In genomic region chr13:111216166-111216960, GRCh38 we compare ENCODE assay signal across 8 cellular contexts.
DNase-seq lines count a peak whose midpoint lies in the region; ATAC-seq, FAIRE-seq and TF ChIP-seq lines count a peak whose summit lies in the region.

No MANE protein-coding gene starts in this region.

- no TSS peak for BruUV-seq in endothelial cell of umbilical vein (replicated peaks; lab: Mats Ljungman, UMichigan)

- DNase-seq in NCI-H2196 (lab: John Stamatoyannopoulos, UW; ENCODE audit: unreplicated experiment), result peak; percentile 35
- no peak for DNase-seq in NCI-H2196 treated with DMSO at 0.1 percent for 48 hours (lab: John Stamatoyannopoulos, UW; ENCODE audit: unreplicated experiment)
- peak; percentile 20 for DNase-seq in HuH-7.5 (ENCODE audit: low spot score)
- DNase-seq in endothelial cell of umbilical vein (ENCODE audit: low read depth, low spot score), result no peak
- peak; percentile 76 for DNase-seq in osteoblast (ENCODE audit: insufficient read length, low spot score, missing footprints)
- no peak for DNase-seq in cortex of kidney (lab: John Stamatoyannopoulos, UW)

- no peaks in the 10 kb centered on the region for H3K27me3 ChIP-seq in endothelial cell of umbilical vein (ENCODE audit: control insufficient read depth in 2 of 2, insufficient read depth in 2 of 2, low read length in 2 of 2)
- no peaks in the 10 kb centered on the region for H3K27me3 ChIP-seq in osteoblast (ENCODE audit: insufficient read depth, low read length)

- H3K27ac ChIP-seq in endothelial cell of umbilical vein (ENCODE audit: insufficient read depth, low read depth, low read length) (no peak overlapping the region), osteoblast (ENCODE audit: low read depth, low read length) (no peak overlapping the region)

- TF ChIP-seq CTCF in endothelial cell of umbilical vein (IDR thresholded peaks at IDR 0.05; ENCODE audit: extremely low read depth in 1 of 2, insufficient read depth in 1 of 2, low read depth in 1 of 2, low read length in 2 of 2) (peak; percentile 11 to 54), osteoblast (IDR thresholded peaks at IDR 0.05; ENCODE audit: extremely low read depth, low read depth, low read length) (peak; percentile 40)

- H3K4me1 ChIP-seq in endothelial cell of umbilical vein (ENCODE audit: control insufficient read depth, extremely low read depth, insufficient read depth, low read length) (peaks cover 11% of the 10 kb centered on the region), osteoblast (ENCODE audit: insufficient read depth, low read length) (peaks cover 17% of the 10 kb centered on the region)

- H3K79me2 ChIP-seq in endothelial cell of umbilical vein (ENCODE audit: control insufficient read depth, insufficient read depth, low read length), result peaks cover 93% of the 10 kb centered on the region
- H3K79me2 ChIP-seq in osteoblast (ENCODE audit: insufficient read depth, low read length), result peaks cover 87% of the 10 kb centered on the region

- POLR2A ChIA-PET in endothelial cell of umbilical vein (lab: Charles Lee), result no interaction called here

- CTCF ChIA-PET in endothelial cell of umbilical vein (lab: Charles Lee), result interaction anchor here (0.6 to 4.6 kb wide), 12 partner anchors 9 to 302 kb away, joined by 3 to 43 read pairs (median 4); partner anchors contain the start of gene ANKRD10

- no peak for TF ChIP-seq POLR2A in endothelial cell of umbilical vein (IDR thresholded peaks at IDR 0.05; ENCODE audit: low read depth, low read length)

- H3K9ac ChIP-seq in endothelial cell of umbilical vein (replicated peaks; ENCODE audit: extremely low read depth, insufficient read depth, low read length), result no peak overlapping the region

- dilution Hi-C loops in endothelial cell of umbilical vein (cut with MboI; ENCODE audit: extremely low pct_ligation_motif_present, low sequenced_read_pairs), result no loop called here

- FAIRE-seq in endothelial cell of umbilical vein (lab: Jason Lieb, UNC), result peak; percentile 37

- ATAC-seq in activated CD4-positive, CD25-positive, alpha-beta regulatory T cell treated with anti-CD3 and anti-CD28 coated beads, Interleukin-2, amount 50 U/mL, for 24 hours, result peak; percentile 46 to 56
- ATAC-seq in GM21423 (IDR thresholded peaks at IDR 0.05; ENCODE audit: unreplicated experiment), result no peak

- intact Hi-C loops in endothelial cell of umbilical vein (cut with micrococcal nuclease), result loop anchor here (1.0 kb wide), 1 partner anchor 63 kb away; no protein-coding TSS in a partner anchor

- no peak overlapping the region for H2AFZ ChIP-seq in endothelial cell of umbilical vein (ENCODE audit: low read depth, low read length)
- no peak overlapping the region for H2AFZ ChIP-seq in osteoblast (ENCODE audit: low read length)

- peaks cover 17% of the 10 kb centered on the region for H4K20me1 ChIP-seq in endothelial cell of umbilical vein (replicated peaks; ENCODE audit: control insufficient read depth, extremely low read depth, insufficient read depth, low read length)
- H4K20me1 ChIP-seq in osteoblast (ENCODE audit: insufficient read depth, low read length), result peaks cover 25% of the 10 kb centered on the region

- H3K9me3 ChIP-seq in endothelial cell of umbilical vein (replicated peaks; ENCODE audit: control insufficient read depth, insufficient read depth, low read length) (no peaks in the 10 kb centered on the region), osteoblast (ENCODE audit: low read depth, low read length) (no peaks in the 10 kb centered on the region)

- H3K36me3 ChIP-seq in endothelial cell of umbilical vein (ENCODE audit: control insufficient read depth in 2 of 2, extremely low read depth in 1 of 2, insufficient read depth in 2 of 2, low read length in 2 of 2) (peaks cover 2 to 15% of the 10 kb centered on the region in 2 experiments), osteoblast (ENCODE audit: insufficient read depth, low read length) (peaks cover 8% of the 10 kb centered on the region)

- H3K4me3 ChIP-seq in endothelial cell of umbilical vein (replicated peaks in 1 of 3; ENCODE audit: insufficient read depth in 1 of 3, low read depth in 1 of 3, low read length in 3 of 3), result no peak overlapping the region
- no peak overlapping the region for H3K4me3 ChIP-seq in osteoblast (ENCODE audit: insufficient read depth, low read length)

- H3K9me1 ChIP-seq in endothelial cell of umbilical vein (replicated peaks; ENCODE audit: control insufficient read depth, extremely low read depth, insufficient read depth, low read length), result no peaks in the 10 kb centered on the region

- H3K4me2 ChIP-seq in endothelial cell of umbilical vein (ENCODE audit: insufficient read depth, low read length) (no peak overlapping the region), osteoblast (ENCODE audit: insufficient read depth, low read length) (no peak overlapping the region)

TF ChIP-seq in endothelial cell of umbilical vein, 7 proteins besides CTCF, POLR2A, EP300 and RAD21:
- TF ChIP-seq POLR2AphosphoS5 (IDR thresholded peaks at IDR 0.05; ENCODE audit: insufficient read depth, low read depth, low read length), result no peak
- TF ChIP-seq GATA2 (IDR thresholded peaks at IDR 0.05; ENCODE audit: insufficient read depth, insufficient read length, low read depth, low read length), result no peak
- no peak for TF ChIP-seq MYC (IDR thresholded peaks at IDR 0.05; ENCODE audit: low read depth, low read length)
- TF ChIP-seq EZH2 (IDR thresholded peaks at IDR 0.05; ENCODE audit: borderline replicate concordance, low read depth, low read length, severe bottlenecking), result no peak

Comparison
In these comparisons a context has a peak if more than half of its experiments do, and no peak if none do; other contexts are left out.
1. DNase-seq: peak in NCI-H2196 (single experiment), HuH-7.5 (single experiment) and osteoblast (single experiment); none in NCI-H2196 treated with DMSO at 0.1 percent for 48 hours (single experiment), endothelial cell of umbilical vein (single experiment) and cortex of kidney (single experiment).